Comparison of ENCODE assay signal across 7 cellular contexts in the genomic region with DNA sequence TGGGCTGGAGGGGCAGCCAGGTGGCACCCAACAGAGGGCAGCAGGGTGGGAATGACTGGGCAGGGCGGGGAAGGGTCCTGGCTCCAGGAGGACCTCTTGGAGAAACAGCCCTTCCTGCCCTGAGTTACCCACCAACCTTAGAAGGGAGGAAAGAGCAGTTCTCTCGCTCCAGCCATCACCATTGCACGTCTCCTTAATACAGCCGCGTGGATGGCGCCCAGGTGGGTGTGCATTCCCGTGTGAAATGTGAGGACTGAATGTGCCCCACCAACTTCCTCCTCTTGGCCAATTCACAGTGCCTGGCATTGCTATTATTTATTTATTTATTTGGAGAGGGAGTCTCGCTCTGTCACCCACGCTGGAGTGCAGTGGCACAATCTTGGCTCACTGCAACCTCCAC.
"Had no signal": no experiment of that assay in that cellular context is flagged by ENCODE, and none has a peak within 500 bp of the region (broad histone marks: within the 10 kb centered on the region; RNA-seq: fewer than 3 reads in every experiment).

No MANE protein-coding gene starts in this region.

- DNase-seq: GM23248, GOT3, H7, HFFc6, KBM-7 had no signal

- H3K9ac ChIP-seq: GM23248 had no signal

- ATAC-seq: HCT116 had no signal

- H3K4me3 ChIP-seq: GM23248, HAP-1 had no signal

- H3K36me3 ChIP-seq: HAP-1 had no signal

- H3K4me1 ChIP-seq: HAP-1 had no signal

- H3K27ac ChIP-seq: GM23248 had no signal

- H2AFZ ChIP-seq: GM23248 had no signal

- H3K9me3 ChIP-seq: HAP-1 had no signal
